ENCODE assay signal across 2 cellular contexts in genomic region chr21:33309778-33310177, GRCh38.
TF ChIP-seq lines count a peak whose summit lies in the region.

No MANE protein-coding gene starts in this region.

TF ChIP-seq in K562, 482 proteins besides CTCF, POLR2A, EP300 and RAD21:
- TF ChIP-seq NFXL1 (CRISPR knock-in tag; IDR thresholded peaks at IDR 0.05) (no peak), THRA (IDR thresholded peaks at IDR 0.05) (0 out of 2 replicates have a peak, but pooled peaks have one; percentile 22)
TF ChIP-seq in K562: peak in this region for 1.

TF ChIP-seq in HEK293T, 16 proteins besides CTCF, POLR2A, EP300 and RAD21:
- no peak for TF ChIP-seq SUZ12 (IDR thresholded peaks at IDR 0.05)
- TF ChIP-seq ZNF384 (IDR thresholded peaks at IDR 0.05) = no peak
- no peak for TF ChIP-seq LEF1 (IDR thresholded peaks at IDR 0.05; ENCODE audit: borderline replicate concordance)
- TF ChIP-seq ELF4 (IDR thresholded peaks at IDR 0.05) = no peak
- TF ChIP-seq ARNT (IDR thresholded peaks at IDR 0.05) = no peak
- no peak for TF ChIP-seq HDGF (IDR thresholded peaks at IDR 0.05; ENCODE audit: borderline replicate concordance)
- no peak for TF ChIP-seq PKNOX1 (IDR thresholded peaks at IDR 0.05)
- no peak for TF ChIP-seq SP1 (IDR thresholded peaks at IDR 0.05)
- no peak for TF ChIP-seq CTBP1 (IDR thresholded peaks at IDR 0.05; ENCODE audit: borderline replicate concordance)
- TF ChIP-seq NFRKB (IDR thresholded peaks at IDR 0.05) = no peak
- no peak for TF ChIP-seq BHLHE40 (IDR thresholded peaks at IDR 0.05; ENCODE audit: borderline replicate concordance)
- no peak for TF ChIP-seq FOXA1 (IDR thresholded peaks at IDR 0.05)
- TF ChIP-seq FOXK2 (IDR thresholded peaks at IDR 0.05) = no peak
- no peak for TF ChIP-seq L3MBTL2 (conservative IDR thresholded peaks at IDR 0.05)
- TF ChIP-seq TARDBP (IDR thresholded peaks at IDR 0.05) = no peak
- TF ChIP-seq FOXM1 (IDR thresholded peaks at IDR 0.05; ENCODE audit: borderline replicate concordance) = no peak
